Comparison of ENCODE assay signal across 6 cellular contexts in the genomic region with DNA sequence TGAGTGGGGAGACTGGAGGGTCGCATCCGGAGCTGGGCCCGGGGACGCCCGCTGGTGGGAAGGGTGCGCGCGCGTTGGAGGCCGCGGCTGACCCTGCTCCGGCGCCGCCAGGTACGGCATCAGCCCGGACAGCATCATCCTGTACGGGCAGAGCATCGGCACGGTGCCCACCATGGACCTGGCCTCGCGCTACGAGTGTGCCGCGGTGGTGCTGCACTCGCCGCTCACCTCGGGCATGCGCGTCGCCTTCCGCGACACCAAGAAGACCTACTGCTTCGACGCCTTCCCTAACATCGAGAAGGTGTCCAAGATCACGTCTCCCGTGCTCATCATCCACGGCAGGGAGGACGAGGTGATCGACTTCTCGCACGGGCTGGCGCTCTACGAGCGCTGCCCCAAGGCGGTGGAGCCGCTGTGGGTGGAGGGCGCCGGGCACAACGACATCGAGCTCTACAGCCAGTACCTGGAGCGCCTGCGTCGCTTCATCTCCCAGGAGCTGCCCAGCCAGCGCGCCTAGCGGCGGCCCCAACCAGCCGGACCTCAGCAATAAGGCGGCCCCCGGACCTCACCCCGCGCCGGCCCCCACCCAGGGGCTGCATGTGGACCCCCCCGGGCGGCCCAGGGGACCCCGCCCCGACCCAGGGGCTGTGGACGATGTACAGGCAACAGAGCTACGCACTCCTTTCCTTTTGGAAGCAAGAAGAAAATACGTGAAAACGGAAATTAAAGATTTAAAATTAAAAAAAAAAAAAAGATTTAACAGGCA. TPM values are rescaled to one million over a fixed set of nuclear protein-coding genes. Genes with fewer than 3 reads are reported as not detected.
DNase-seq lines count a peak whose midpoint lies in the region; ATAC-seq, FAIRE-seq and TF ChIP-seq lines count a peak whose summit lies in the region.
"Not testable (repeated sequence)": the region's sequence is repeated elsewhere in the genome, so short reads cannot be mapped to it uniquely, and the experiment has no call there.

No MANE protein-coding gene starts in this region.

- not testable (repeated sequence) for H3K9ac ChIP-seq in KMS-11; kidney (ENCODE audit: low read length in 2 of 2)

- POLR2A ChIA-PET in PC-9 (lab: Charles Lee; ENCODE audit: unreplicated experiment): not testable (repeated sequence)

- ATAC-seq in right lobe of liver: not testable (repeated sequence)

- BruUV-seq in PC-9 (replicated peaks; lab: Mats Ljungman, UMichigan): not testable (repeated sequence)

- H3K36me3 ChIP-seq in KMS-11 (ENCODE audit: insufficient read depth); PC-9 (ENCODE audit: low read depth); hepatocyte (replicated peaks; ENCODE audit: insufficient read depth, low read depth); kidney (ENCODE audit: control insufficient read depth in 1 of 2, insufficient read depth in 2 of 2, low read length in 2 of 2); right lobe of liver: not testable (repeated sequence)

- H3K9me3 ChIP-seq in PC-9 (ENCODE audit: insufficient read depth, low read depth); hepatocyte (ENCODE audit: low read depth); kidney (ENCODE audit: control insufficient read depth in 1 of 2, low read length in 2 of 2); right lobe of liver: not testable (repeated sequence)

- H3K4me1 ChIP-seq in KMS-11 (ENCODE audit: low read depth, poor library complexity, severe bottlenecking): peaks cover 21% of the 10 kb centered on the region
- not testable (repeated sequence) for H3K4me1 ChIP-seq in PC-9 (replicated peaks; ENCODE audit: insufficient read depth); hepatocyte (ENCODE audit: insufficient read depth); kidney (ENCODE audit: control insufficient read depth in 1 of 2, insufficient read depth in 1 of 2, low read depth in 1 of 2, low read length in 2 of 2); right lobe of liver

- H3K27ac ChIP-seq in KMS-11; PC-9; hepatocyte; kidney (ENCODE audit: low read depth in 2 of 2, low read length in 2 of 2): not testable (repeated sequence)
- peak overlapping the region in 2 of 3 donors; percentile 58 to 93 for H3K27ac ChIP-seq in right lobe of liver

- not testable (repeated sequence) for DNase-seq in PC-9; hepatocyte (ENCODE audit: low spot score); right lobe of liver
- DNase-seq in kidney (peak; percentile 60), posterior vena cava (ENCODE audit: low spot score) (peak; percentile 69)

- H3K9me2 ChIP-seq in PC-9 (ENCODE audit: insufficient read depth); hepatocyte (replicated peaks; ENCODE audit: insufficient read depth): not testable (repeated sequence)

- H3K27me3 ChIP-seq in KMS-11 (ENCODE audit: insufficient read depth, low read depth); PC-9 (ENCODE audit: insufficient read depth, low read depth); hepatocyte; right lobe of liver: not testable (repeated sequence)

- intact Hi-C loops in PC-9 (cut with micrococcal nuclease; ENCODE audit: unreplicated experiment); kidney (cut with DNase I); right lobe of liver (cut with DNase I); posterior vena cava (cut with DNase I): not testable (repeated sequence)

- TF ChIP-seq CTCF in KMS-11 (conservative IDR thresholded peaks at IDR 0.05; ENCODE audit: low read depth, low read length); PC-9 (conservative IDR thresholded peaks at IDR 0.05); hepatocyte (IDR thresholded peaks at IDR 0.05; ENCODE audit: poor library complexity); kidney (IDR thresholded peaks at IDR 0.05; ENCODE audit: borderline replicate concordance, extremely low read depth, insufficient read depth); right lobe of liver (IDR thresholded peaks at IDR 0.05): not testable (repeated sequence)

- not testable (repeated sequence) for H3K4me3 ChIP-seq in KMS-11 (IDR thresholded peaks at IDR 0.05; ENCODE audit: insufficient read depth, low read depth, low read length); PC-9; hepatocyte; kidney (ENCODE audit: low read length in 2 of 2)
- H3K4me3 ChIP-seq in right lobe of liver: peak overlapping the region in 1 of 3 donors; percentile 13

- not testable (repeated sequence) for H3F3A ChIP-seq in PC-9 (ENCODE audit: insufficient read depth, low read depth)

- WGBS in hepatocyte (ENCODE audit: low lambda C conversion rate, missing lambda C conversion rate): over 99% methylated on average over 33 of the region's 72 CpGs
- 71% methylated on average over 10 of the region's 72 CpGs for WGBS in right lobe of liver (ENCODE audit: insufficient coverage, low coverage, low lambda C conversion rate, missing lambda C conversion rate)

- FAIRE-seq in kidney (lab: Jason Lieb, UNC): not testable (repeated sequence)

- H4K20me1 ChIP-seq in KMS-11 (ENCODE audit: insufficient read depth); PC-9 (ENCODE audit: insufficient read depth); hepatocyte (ENCODE audit: insufficient read depth, poor library complexity, severe bottlenecking): not testable (repeated sequence)

- H2AFZ ChIP-seq in KMS-11 (ENCODE audit: low read depth); PC-9; hepatocyte: not testable (repeated sequence)

- H3K4me2 ChIP-seq in KMS-11: peak overlapping the region; percentile 19; the same call in 1 of the 2 replicates
- peak overlapping the region; percentile 97; the same call in 1 of the 2 replicates for H3K4me2 ChIP-seq in PC-9
- H3K4me2 ChIP-seq in hepatocyte: peak overlapping the region; percentile 92

- not testable (repeated sequence) for TF ChIP-seq POLR2A in right lobe of liver (IDR thresholded peaks at IDR 0.05)

- CTCF ChIA-PET in PC-9 (lab: Charles Lee): not testable (repeated sequence)

- H3K79me2 ChIP-seq in KMS-11 (ENCODE audit: insufficient read depth, low read depth) (peaks cover 40% of the 10 kb centered on the region; the same call in 1 of the 2 replicates), PC-9 (ENCODE audit: low read depth) (peaks cover 17% of the 10 kb centered on the region), hepatocyte (peaks cover 22% of the 10 kb centered on the region)

RNA-seq across cellular contexts. Expression of gene NBPF11, which starts 2.8 kb away (rescaled TPM):
- total RNA-seq in PC-9 (2021) (12.9 and 15.3 TPM in 2 replicates), hepatocyte (9.9 and 10.0 TPM in 2 replicates), kidney (12.3 TPM), right lobe of liver (10 to 100 TPM in 3 of 6 experiments, 1 to 10 TPM in 3; 4.7 to 11.1 (median 8.4) TPM), posterior vena cava (1 to 10 TPM; 6.7 to 9.7 TPM)
- polyA plus RNA-seq in hepatocyte (6.4 and 9.2 TPM in 2 replicates), kidney (ENCODE audit: insufficient read depth, low read depth, low replicate concordance) (5.2 TPM)

Comparison
In these comparisons a context has a peak if more than half of its experiments do, and no peak if none do; other contexts are left out.
1. H3K4me2 ChIP-seq: peak in every context shown above with its lines; median percentile 97 in PC-9; 92 in hepatocyte; 19 in KMS-11.